ENCODE assay signal across 20 cellular contexts in genomic region chr3:104906001-104906639, GRCh38.
"Had no signal": no experiment of that assay in that cellular context is flagged by ENCODE, and none has a peak within 500 bp of the region (broad histone marks: within the 10 kb centered on the region; RNA-seq: fewer than 3 reads in every experiment).

No MANE protein-coding gene starts in this region.

- H3K9ac ChIP-seq: SK-N-SH had no signal

- DNase-seq: activated CD4-positive, alpha-beta T cell treated with anti-CD3 and anti-CD28 coated beads for 36 hours; activated CD8-positive, alpha-beta T cell treated with anti-CD3 and anti-CD28 coated beads, Interleukin-2, amount 10 ng/mL, durations not matched to agents 7 days and 5 days; activated effector memory CD4-positive, alpha-beta T cell treated with Interleukin-2 at 50 U/mL for 16 hours; activated naive CD4-positive, alpha-beta T cell treated with anti-CD3 and anti-CD28 coated beads for 36 hours; activated T-cell treated with anti-CD3 and anti-CD28 coated beads, Interleukin-2, amount 50 U/mL, for 24 hours; amygdala; MG63; NCI-H1092 treated with DMSO at 0.1 percent for 48 hours; NCI-H1417 treated with DMSO at 0.1 percent for 48 hours; NCI-H1694; NCI-H2029; NCI-H2107; NCI-H345; NCI-H510A; NCI-H526 treated with DMSO at 0.1 percent for 48 hours; NCI-H82; SJCRH30; SK-N-SH; T-helper 1 cell had no signal

- H3K27me3 ChIP-seq: MG63, SJCRH30 had no signal

- H3K36me3 ChIP-seq: MG63, SJCRH30 had no signal

- H3K4me2 ChIP-seq: SK-N-SH had no signal

- H3K27ac ChIP-seq: SJCRH30, VCaP had no signal

- ATAC-seq: activated CD4-positive, alpha-beta T cell treated with anti-CD3 and anti-CD28 coated beads for 36 hours; activated CD8-positive, alpha-beta T cell treated with anti-CD3 and anti-CD28 coated beads, Interleukin-2, amount 10 ng/mL, durations not matched to agents 7 days and 5 days had no signal

- H3K4me3 ChIP-seq: MG63, SJCRH30 had no signal
